In genomic region chr1:21972973-21973441, GRCh38 we compare ENCODE assay signal across 14 cellular contexts. TPM values are rescaled to one million over a fixed set of nuclear protein-coding genes. Genes with fewer than 3 reads are reported as not detected.
A peak's percentile ranks its signal among the peaks of the same experiment; 100 is the strongest.
DNase-seq lines count a peak whose midpoint lies in the region; ATAC-seq, FAIRE-seq and TF ChIP-seq lines count a peak whose summit lies in the region.
"Not testable (repeated sequence)": the region's sequence is repeated elsewhere in the genome, so short reads cannot be mapped to it uniquely, and the experiment has no call there.
"Had no signal": no experiment of that assay in that cellular context is flagged by ENCODE, and none has a peak within 500 bp of the region (broad histone marks: within the 10 kb centered on the region; RNA-seq: fewer than 3 reads in every experiment).

No MANE protein-coding gene starts in this region.

- TF ChIP-seq POLR2A in right lobe of liver (IDR thresholded peaks at IDR 0.05) = not testable (repeated sequence)

- H2AFZ ChIP-seq in hepatocyte = not testable (repeated sequence)

- DNase-seq in HT-29 (ENCODE audit: low spot score) = peak; percentile 74
- DNase-seq in SK-MEL-5 (ENCODE audit: low read depth, low spot score) = peak; percentile 20
- peak; percentile 56 for DNase-seq in dermis blood vessel endothelial cell
- not testable (repeated sequence) for DNase-seq in hepatocyte (ENCODE audit: low spot score); right lobe of liver; pancreas

- 46% methylated on average over 2 of the region's 2 CpGs for WGBS in hepatocyte (ENCODE audit: low lambda C conversion rate, missing lambda C conversion rate)
- 4% methylated on average over 2 of the region's 2 CpGs for WGBS in right lobe of liver (ENCODE audit: insufficient coverage, low coverage, low lambda C conversion rate, missing lambda C conversion rate)
- WGBS in pancreas, 2 donors = 14 to 26% methylated on average over 2 of the region's 2 CpGs

- in situ Hi-C loops in SK-MEL-5 (cut with HindIII; ENCODE audit: low pct_unique_long_range_greater_than_20kb, low sequenced_read_pairs) = not testable (repeated sequence)

- not testable (repeated sequence) for H3K27ac ChIP-seq in BLaER1
- peak overlapping the region; percentile 90 for H3K27ac ChIP-seq in hepatocyte
- H3K27ac ChIP-seq in right lobe of liver = peak overlapping the region in 1 of 3 donors; percentile 63
- peak overlapping the region; percentile 71 to 80 (median 78) for H3K27ac ChIP-seq in pancreas

- H3K9ac ChIP-seq in BLaER1 = not testable (repeated sequence)

- H3K9me2 ChIP-seq in hepatocyte (replicated peaks; ENCODE audit: insufficient read depth) = not testable (repeated sequence)

- not testable (repeated sequence) for H3K79me2 ChIP-seq in hepatocyte

- TF ChIP-seq CTCF in hepatocyte (IDR thresholded peaks at IDR 0.05; ENCODE audit: poor library complexity); right lobe of liver (IDR thresholded peaks at IDR 0.05); pancreas (IDR thresholded peaks at IDR 0.05): not testable (repeated sequence)

- not testable (repeated sequence) for H3K4me3 ChIP-seq in BLaER1, hepatocyte, right lobe of liver, pancreas

- H3K36me3 ChIP-seq in BLaER1; hepatocyte (replicated peaks; ENCODE audit: insufficient read depth, low read depth); right lobe of liver; pancreas: not testable (repeated sequence)

- not testable (repeated sequence) for H3K4me1 ChIP-seq in BLaER1; hepatocyte (ENCODE audit: insufficient read depth)
- peaks cover 0 to 14% (median 0%) of the 10 kb centered on the region in 4 donors for H3K4me1 ChIP-seq in right lobe of liver
- peaks cover 4 to 20% (median 6%) of the 10 kb centered on the region in 3 donors for H3K4me1 ChIP-seq in pancreas

- not testable (repeated sequence) for H4K20me1 ChIP-seq in BLaER1; hepatocyte (ENCODE audit: insufficient read depth, poor library complexity, severe bottlenecking)

- not testable (repeated sequence) for FAIRE-seq in pancreas (lab: Jason Lieb, UNC)

- peak overlapping the region; percentile 36; the same call in 1 of the 2 replicates for H3K4me2 ChIP-seq in BLaER1
- H3K4me2 ChIP-seq in hepatocyte = peak overlapping the region; percentile 5

- H3K27me3 ChIP-seq in BLaER1, hepatocyte, right lobe of liver, pancreas: not testable (repeated sequence)

- ATAC-seq in right lobe of liver (peak; percentile 47 to 66 (median 56)), pancreas (peak; percentile 1 to 9 (median 4))

- H3K9me3 ChIP-seq in BLaER1; hepatocyte (ENCODE audit: low read depth); right lobe of liver; pancreas: not testable (repeated sequence)

- intact Hi-C loops in right lobe of liver (cut with DNase I); pancreas (cut with DNase I): not testable (repeated sequence)

RNA-seq across cellular contexts. Expression of gene CELA3B, which starts 3.8 kb away (rescaled TPM):
- 0.81 TPM in 1 of 2 replicates, not detected in the other for total RNA-seq in HT-29 (2014; rRNA removed; shearing (Covaris generic))
- total RNA-seq in SK-MEL-5 (2014; rRNA removed; shearing (Covaris generic)) = not detected in 2 replicates
- polyA plus RNA-seq in SK-MEL-5 (2015; cell fraction: cytosol; rRNA removed) = not detected in 2 replicates
- not detected in 2 replicates for polyA plus RNA-seq in SK-MEL-5 (2015; cell fraction: nucleus; rRNA removed)
- total RNA-seq in dermis blood vessel endothelial cell = not detected in 2 replicates
- 0.33 TPM in 1 of 2 replicates, not detected in the other for total RNA-seq in hepatocyte
- not detected in 2 replicates for polyA plus RNA-seq in hepatocyte
- not detected for total RNA-seq in right lobe of liver
- over 10,000 TPM in 4 of 6 donors, 1,000 to 10,000 TPM in 2; 2,923 to 21,242 (median 14,470) TPM for total RNA-seq in pancreas
- polyA plus RNA-seq in pancreas = over 10,000 TPM in 1 of 2 donors, 1,000 to 10,000 TPM in 1; 6,851 to 15,141 TPM
- total RNA-seq: CD4-positive, alpha-beta T cell; GM23248; H9; HFFc6; IMR-90 had no signal
- polyA plus RNA-seq: BJ, GM12878, GM23248, IMR-90 had no signal

RNA-seq across cellular contexts. Expression of gene CELA3A, which starts 28.4 kb away (rescaled TPM):
- 0.13 TPM in 1 of 2 replicates, not detected in the other for total RNA-seq in HT-29 (2014; rRNA removed; shearing (Covaris generic))
- not detected in 2 replicates for total RNA-seq in SK-MEL-5 (2014; rRNA removed; shearing (Covaris generic))
- polyA plus RNA-seq in SK-MEL-5 (2015; cell fraction: cytosol; rRNA removed) = not detected in 2 replicates
- not detected in 2 replicates for polyA plus RNA-seq in SK-MEL-5 (2015; cell fraction: nucleus; rRNA removed)
- total RNA-seq in dermis blood vessel endothelial cell = not detected in 2 replicates
- total RNA-seq in hepatocyte = 2.2 TPM in 1 of 2 replicates, not detected in the other
- 0.68 TPM in 1 of 2 replicates, not detected in the other for polyA plus RNA-seq in hepatocyte
- total RNA-seq in right lobe of liver = under 1 TPM in 1 of 6 experiments, not detected in 5; 0.22 TPM
- over 10,000 TPM; 17,183 to 55,024 (median 35,269) TPM for total RNA-seq in pancreas
- over 10,000 TPM; 21,682 to 31,636 TPM for polyA plus RNA-seq in pancreas
- total RNA-seq: CD4-positive, alpha-beta T cell; GM23248; H9; HFFc6; IMR-90 had no signal
- polyA plus RNA-seq: BJ, GM12878, GM23248, IMR-90 had no signal

RNA-seq across cellular contexts. Expression of gene HSPG2, which starts 35.9 kb away (rescaled TPM):
- total RNA-seq in HT-29 (2014; rRNA removed; shearing (Covaris generic)) = 163 and 235 TPM in 2 replicates
- 7.2 and 9.6 TPM in 2 replicates for total RNA-seq in SK-MEL-5 (2014; rRNA removed; shearing (Covaris generic))
- 35.7 and 39.9 TPM in 2 replicates for polyA plus RNA-seq in SK-MEL-5 (2015; cell fraction: cytosol; rRNA removed)
- polyA plus RNA-seq in SK-MEL-5 (2015; cell fraction: nucleus; rRNA removed) = 39.1 and 51.3 TPM in 2 replicates
- total RNA-seq in dermis blood vessel endothelial cell = 1,406 and 1,997 TPM in 2 replicates
- total RNA-seq in hepatocyte = 38.3 and 72.4 TPM in 2 replicates
- polyA plus RNA-seq in hepatocyte = 81.2 and 91.2 TPM in 2 replicates
- 10 to 100 TPM; 31.3 to 90.9 (median 43.7) TPM for total RNA-seq in right lobe of liver
- 100 to 1,000 TPM in 2 of 6 donors, 10 to 100 TPM in 4; 50.4 to 164 (median 63.9) TPM for total RNA-seq in pancreas
- polyA plus RNA-seq in pancreas = 100 to 1,000 TPM in 1 of 2 donors, 10 to 100 TPM in 1; 53.9 to 123 TPM

Comparison
In these comparisons a context has a peak if more than half of its experiments do, and no peak if none do; other contexts are left out.
1. RNA of gene CELA3B, which starts 3.8 kb away (total RNA-seq): 2,923 to 21,242 TPM in pancreas; 0.81 TPM in HT-29, 0.33 TPM in hepatocyte, not detected in SK-MEL-5, not detected in dermis blood vessel endothelial cell and not detected in right lobe of liver; every median in the first group is over 1,000 times any median in the second.
2. RNA of gene CELA3A, which starts 28.4 kb away (total RNA-seq): 17,183 to 55,024 TPM in pancreas; 2.2 TPM in hepatocyte, 0.13 TPM in HT-29, not detected in SK-MEL-5, not detected in dermis blood vessel endothelial cell and 0.22 TPM in right lobe of liver; every median in the first group is over 1,000 times any median in the second.